ENCODE assay signal across 20 cellular contexts in the genomic region with DNA sequence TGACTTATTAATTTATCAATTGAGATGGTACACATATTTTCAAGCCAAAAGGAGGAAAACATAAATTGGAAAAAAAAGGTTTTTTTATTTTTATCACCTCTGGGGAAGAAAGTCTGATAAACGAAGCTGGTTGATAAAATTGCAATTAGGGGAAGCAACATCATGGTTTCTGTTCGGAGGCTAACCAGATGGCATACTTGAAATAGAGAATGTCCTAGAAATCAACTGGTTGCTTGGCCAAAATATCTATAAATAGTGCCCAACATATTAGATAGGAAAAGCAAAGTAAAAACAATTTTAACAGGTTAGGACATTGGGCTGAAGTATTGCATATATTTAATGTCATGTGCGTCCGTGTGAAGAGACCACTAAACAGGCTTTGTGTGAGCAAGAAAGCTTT. TPM values are rescaled to one million over a fixed set of nuclear protein-coding genes. Genes with fewer than 3 reads are reported as not detected.
DNase-seq lines count a peak whose midpoint lies in the region; ATAC-seq lines count a peak whose summit lies in the region.
"Had no signal": no experiment of that assay in that cellular context is flagged by ENCODE, and none has a peak within 500 bp of the region (broad histone marks: within the 10 kb centered on the region; RNA-seq: fewer than 3 reads in every experiment).

No MANE protein-coding gene starts in this region.

- POLR2A ChIA-PET in CD8-positive, alpha-beta memory T cell (lab: Charles Lee) = no interaction called here

- H3K36me3 Mint-ChIP-seq in CD8-positive, alpha-beta memory T cell = peaks cover 2 to 7% (median 2%) of the 10 kb centered on the region in 3 donors
- peaks cover 27% of the 10 kb centered on the region for H3K36me3 Mint-ChIP-seq in activated T-cell treated with anti-CD3 and anti-CD28 coated beads, Interleukin-2, amount 50 U/mL, for 4 hours (ENCODE audit: insufficient read depth)

- no peaks in the 10 kb centered on the region for H3K27me3 Mint-ChIP-seq in CD8-positive, alpha-beta memory T cell
- H3K27me3 Mint-ChIP-seq in activated T-cell treated with anti-CD3 and anti-CD28 coated beads, Interleukin-2, amount 50 U/mL, for 4 hours (ENCODE audit: low read depth) = no peaks in the 10 kb centered on the region
- H3K27me3 Mint-ChIP-seq: CD4-positive, CD25-positive, alpha-beta regulatory T cell had no signal

- H3K4me3 ChIP-seq in HUES48 (ENCODE audit: low read depth, low read length) = no peak overlapping the region
- H3K4me3 ChIP-seq in iPS-18a (ENCODE audit: low read length) = peak overlapping the region; percentile 48
- no peak overlapping the region for H3K4me3 ChIP-seq in CD8-positive, alpha-beta memory T cell (ENCODE audit: low read length)
- H3K4me3 ChIP-seq: GM12878, GM23248 had no signal

- H3K9me3 ChIP-seq in HUES48 (ENCODE audit: control insufficient read depth, insufficient read depth, low read length) = peaks cover 14% of the 10 kb centered on the region; the same call in 1 of the 2 replicates
- no peaks in the 10 kb centered on the region for H3K9me3 ChIP-seq in iPS-18a (ENCODE audit: control insufficient read depth, low read depth, low read length)
- no peaks in the 10 kb centered on the region for H3K9me3 ChIP-seq in CD8-positive, alpha-beta memory T cell (ENCODE audit: low read length)
- H3K9me3 ChIP-seq: BE2C had no signal

- no peaks in the 10 kb centered on the region for H3K4me1 Mint-ChIP-seq in CD8-positive, alpha-beta memory T cell
- H3K4me1 Mint-ChIP-seq in activated T-cell treated with anti-CD3 and anti-CD28 coated beads, Interleukin-2, amount 50 U/mL, for 4 hours (ENCODE audit: low read depth) = no peaks in the 10 kb centered on the region
- H3K4me1 Mint-ChIP-seq: CD4-positive, CD25-positive, alpha-beta regulatory T cell had no signal

- peaks cover 20% of the 10 kb centered on the region for H3K4me1 ChIP-seq in HUES48 (ENCODE audit: control insufficient read depth, insufficient read depth, low read length)
- H3K4me1 ChIP-seq in iPS-18a (ENCODE audit: control insufficient read depth, low read depth, low read length) = peaks cover 19% of the 10 kb centered on the region
- H3K4me1 ChIP-seq in CD8-positive, alpha-beta memory T cell (ENCODE audit: insufficient read depth, low read length) = no peaks in the 10 kb centered on the region
- H3K4me1 ChIP-seq: BE2C had no signal

- H3K9me3 Mint-ChIP-seq in CD8-positive, alpha-beta memory T cell = peaks cover 0 to 5% (median 3%) of the 10 kb centered on the region in 5 donors
- peaks cover 8% of the 10 kb centered on the region for H3K9me3 Mint-ChIP-seq in activated T-cell treated with anti-CD3 and anti-CD28 coated beads, Interleukin-2, amount 50 U/mL, for 4 hours

- H3K9ac ChIP-seq in HUES48 (ENCODE audit: low read depth, low read length) = no peak overlapping the region; the same call in 1 of the 2 replicates
- peak overlapping the region; percentile 48 for H3K9ac ChIP-seq in iPS-18a (ENCODE audit: low read length)
- H3K9ac ChIP-seq: GM23248 had no signal

- H3K27me3 ChIP-seq in HUES48 (ENCODE audit: control insufficient read depth, insufficient read depth, low read length) = no peaks in the 10 kb centered on the region
- H3K27me3 ChIP-seq in iPS-18a (ENCODE audit: control insufficient read depth, insufficient read depth, low read length) = no peaks in the 10 kb centered on the region
- H3K27me3 ChIP-seq in CD8-positive, alpha-beta memory T cell (ENCODE audit: insufficient read depth, low read length, poor library complexity, severe bottlenecking) = no peaks in the 10 kb centered on the region
- H3K27me3 ChIP-seq: BE2C had no signal

- CTCF ChIA-PET in CD8-positive, alpha-beta memory T cell (lab: Charles Lee) = no interaction called here

- peak; percentile 58 for DNase-seq in cerebellar cortex (ENCODE audit: low spot score)
- DNase-seq in amniotic stem cell (lab: John Stamatoyannopoulos, UW) = no peak
- no peak for DNase-seq in CD8-positive, alpha-beta memory T cell
- DNase-seq in NCI-H128 (lab: John Stamatoyannopoulos, UW; ENCODE audit: unreplicated experiment) = no peak
- DNase-seq in activated T-cell treated with anti-CD3 and anti-CD28 coated beads, Interleukin-2, amount 50 U/mL, for 4 hours = no peak
- DNase-seq: ACHN; BE2C; CD4-positive, CD25-positive, alpha-beta regulatory T cell; DMS153; DMS79; GM23248; H7; Kasumi-1; KG1 had no signal

- no peak overlapping the region for H3K4me3 Mint-ChIP-seq in CD8-positive, alpha-beta memory T cell
- H3K4me3 Mint-ChIP-seq in activated T-cell treated with anti-CD3 and anti-CD28 coated beads, Interleukin-2, amount 50 U/mL, for 4 hours = no peak overlapping the region
- H3K4me3 Mint-ChIP-seq: CD4-positive, CD25-positive, alpha-beta regulatory T cell had no signal

- no peak for ATAC-seq in activated T-cell treated with anti-CD3 and anti-CD28 coated beads, Interleukin-2, amount 50 U/mL, for 4 hours
- ATAC-seq: GM12878 had no signal

- H3K36me3 ChIP-seq in HUES48 (ENCODE audit: control insufficient read depth, insufficient read depth, low read length) (peaks cover 5% of the 10 kb centered on the region; the same call in 1 of the 2 replicates), iPS-18a (ENCODE audit: control insufficient read depth, low read depth, low read length) (peaks cover 20% of the 10 kb centered on the region)
- H3K36me3 ChIP-seq in CD8-positive, alpha-beta memory T cell (ENCODE audit: insufficient read depth, low read length) = no peaks in the 10 kb centered on the region
- H3K36me3 ChIP-seq: BE2C had no signal

- H3K27ac ChIP-seq in HUES48 (ENCODE audit: low read depth, low read length) (peak overlapping the region; percentile 15), iPS-18a (ENCODE audit: low read length) (peak overlapping the region; percentile 71)
- no peak overlapping the region for H3K27ac ChIP-seq in CD8-positive, alpha-beta memory T cell (ENCODE audit: low read depth, low read length)
- H3K27ac ChIP-seq: GM23248, HL-60 had no signal

- peak overlapping the region in 1 of 8 donors; percentile 49 for H3K27ac Mint-ChIP-seq in CD8-positive, alpha-beta memory T cell
- H3K27ac Mint-ChIP-seq: CD4-positive, CD25-positive, alpha-beta regulatory T cell had no signal

RNA-seq across cellular contexts. Expression of gene KLKB1, which starts 14.3 kb away (rescaled TPM):
- total RNA-seq in CD8-positive, alpha-beta memory T cell = under 1 TPM; 0.20 to 0.22 TPM
- polyA plus RNA-seq in CD8-positive, alpha-beta memory T cell = not detected
- under 1 TPM in 2 of 3 donors, not detected in 1; 0.16 to 0.20 TPM for total RNA-seq in activated T-cell treated with anti-CD3 and anti-CD28 coated beads, Interleukin-2, amount 50 U/mL, for 4 hours
- total RNA-seq: Daoy, GM12878, GM23248, HT1080 had no signal
- polyA plus RNA-seq: GM23248 had no signal

RNA-seq across cellular contexts. Expression of gene F11, which starts 24.4 kb away (rescaled TPM):
- not detected for total RNA-seq in CD8-positive, alpha-beta memory T cell
- polyA plus RNA-seq in CD8-positive, alpha-beta memory T cell = not detected
- total RNA-seq in activated T-cell treated with anti-CD3 and anti-CD28 coated beads, Interleukin-2, amount 50 U/mL, for 4 hours = not detected
- total RNA-seq: CD4-positive, CD25-positive, alpha-beta regulatory T cell; Daoy; GM12878; GM23248; HT1080 had no signal
- polyA plus RNA-seq: CD4-positive, CD25-positive, alpha-beta regulatory T cell; GM12878; GM23248 had no signal

RNA-seq across cellular contexts. Expression of gene CYP4V2, which starts 50.2 kb away (rescaled TPM):
- 10 to 100 TPM; 10.9 to 11.8 TPM for total RNA-seq in CD8-positive, alpha-beta memory T cell
- polyA plus RNA-seq in CD8-positive, alpha-beta memory T cell = 30.1 TPM
- total RNA-seq in activated T-cell treated with anti-CD3 and anti-CD28 coated beads, Interleukin-2, amount 50 U/mL, for 4 hours = 1 to 10 TPM; 4.8 to 7.2 (median 6.7) TPM
